Comparison of ENCODE assay signal across 9 cellular contexts in genomic region chr11:44600739-44601416, GRCh38. TPM values are rescaled to one million over a fixed set of nuclear protein-coding genes. Genes with fewer than 3 reads are reported as not detected.
A peak's percentile ranks its signal among the peaks of the same experiment; 100 is the strongest.
DNase-seq lines count a peak whose midpoint lies in the region; ATAC-seq and TF ChIP-seq lines count a peak whose summit lies in the region.
"Had no signal": no experiment of that assay in that cellular context is flagged by ENCODE, and none has a peak within 500 bp of the region (broad histone marks: within the 10 kb centered on the region; RNA-seq: fewer than 3 reads in every experiment).

No MANE protein-coding gene starts in this region.

- DNase-seq in Daoy (ENCODE audit: low read depth) = peak; percentile 70
- DNase-seq in NCI-H1694 treated with DMSO at 0.1 percent for 48 hours (lab: John Stamatoyannopoulos, UW) = peak; percentile 81
- DNase-seq in heart right ventricle = peak; percentile 38 to 49
- no peak for DNase-seq in SW 1271 (lab: John Stamatoyannopoulos, UW)
- DNase-seq in Caco-2 = no peak
- DNase-seq in activated CD8-positive, alpha-beta memory T cell treated with anti-CD3 and anti-CD28 coated beads, Interleukin-2, amount 50 U/mL, for 48 hours = no peak
- DNase-seq in GM03348 (ENCODE audit: low spot score) = no peak
- DNase-seq: stimulated activated naive CD4-positive, alpha-beta T cell had no signal

- no peaks in the 10 kb centered on the region for H3K9me3 Mint-ChIP-seq in Caco-2 (ENCODE audit: unreplicated experiment)

- BruUV-seq in Caco-2 (replicated peaks; lab: Mats Ljungman, UMichigan) = no TSS peak

- H3K27ac Mint-ChIP-seq in Caco-2 (ENCODE audit: unreplicated experiment) = no peak overlapping the region

- no peak overlapping the region for H3K4me3 Mint-ChIP-seq in Caco-2 (ENCODE audit: unreplicated experiment)

- H3K4me1 ChIP-seq in heart right ventricle = peaks cover 14 to 74% (median 59%) of the 10 kb centered on the region in 9 donors
- H3K4me1 ChIP-seq in Caco-2 = no peaks in the 10 kb centered on the region

- no peaks in the 10 kb centered on the region for H3K27me3 Mint-ChIP-seq in Caco-2 (ENCODE audit: insufficient read depth, unreplicated experiment)

- no peaks in the 10 kb centered on the region for H3K4me1 Mint-ChIP-seq in Caco-2 (ENCODE audit: low read depth, unreplicated experiment)

- H3K4me3 ChIP-seq in heart right ventricle (no peak overlapping the region), Caco-2 (ENCODE audit: low read depth, low read length) (no peak overlapping the region)

- no peaks in the 10 kb centered on the region for H3K9me3 ChIP-seq in heart right ventricle
- no peaks in the 10 kb centered on the region for H3K9me3 ChIP-seq in Caco-2

- TF ChIP-seq CTCF in heart right ventricle (IDR thresholded peaks at IDR 0.05) = no peak
- no peak for TF ChIP-seq CTCF in Caco-2 (IDR thresholded peaks at IDR 0.05; ENCODE audit: insufficient read depth in 1 of 2, low read depth in 1 of 2, low read length in 1 of 2, severe bottlenecking in 1 of 2, unreplicated experiment in 1 of 2)

- no peaks in the 10 kb centered on the region for H3K36me3 Mint-ChIP-seq in Caco-2 (ENCODE audit: insufficient read depth, unreplicated experiment)

- POLR2A ChIA-PET in Caco-2 (lab: Charles Lee) = no interaction called here

- peaks cover 0 to 43% (median 0%) of the 10 kb centered on the region in 9 donors for H3K36me3 ChIP-seq in heart right ventricle
- H3K36me3 ChIP-seq in Caco-2 (ENCODE audit: control insufficient read depth, insufficient read depth, low read length) = no peaks in the 10 kb centered on the region

- ATAC-seq in GM21529 (IDR thresholded peaks at IDR 0.05; ENCODE audit: unreplicated experiment) (peak; percentile 30), heart right ventricle (peak; percentile 8 to 57 (median 38))

- H3K27me3 ChIP-seq in heart right ventricle (no peaks in the 10 kb centered on the region), Caco-2 (replicated peaks; ENCODE audit: control insufficient read depth, insufficient read depth, low read length) (no peaks in the 10 kb centered on the region)

- CTCF ChIA-PET in Caco-2 (lab: Charles Lee) = no interaction called here

- 60 to 77% methylated on average over 11 of the region's 11 CpGs for WGBS in heart right ventricle, 2 donors

- peak overlapping the region in 2 of 10 donors; percentile 31 to 55 for H3K27ac ChIP-seq in heart right ventricle

- intact Hi-C loops in heart right ventricle (cut with DNase I) = loop anchor here in 3 of 10 donors (5.0 kb wide), 1 partner anchor 34 kb away; the partner anchor contains the start of gene CD82 (in 3 of the 3)
- intact Hi-C loops in Caco-2 (cut with micrococcal nuclease; ENCODE audit: unreplicated experiment) = no loop called here

RNA-seq across cellular contexts. Expression of gene CD82, which starts 35.4 kb away (rescaled TPM):
- total RNA-seq in Daoy (2014; rRNA removed; shearing (Covaris generic)) = 42.7 and 48.5 TPM in 2 replicates
- total RNA-seq in heart right ventricle (10 to 100 TPM; 25.8 to 66.7 (median 35.2) TPM), Caco-2 (2022) (3.7 and 4.3 TPM in 2 replicates)
- 10 to 100 TPM; 18.5 to 70.4 TPM for polyA plus RNA-seq in heart right ventricle

Comparison
In these comparisons a context has a peak if more than half of its experiments do, and no peak if none do; other contexts are left out.
1. DNase-seq: peak in Daoy (single experiment), NCI-H1694 treated with DMSO at 0.1 percent for 48 hours (single experiment) and heart right ventricle (2 of 2); none in SW 1271 (0 of 2), Caco-2 (0 of 2), activated CD8-positive, alpha-beta memory T cell treated with anti-CD3 and anti-CD28 coated beads, Interleukin-2, amount 50 U/mL, for 48 hours (single experiment) and GM03348 (single experiment).